8 cellular contexts compared by ENCODE assay signal in genomic region chr3:53806182-53807116, GRCh38. TPM values are rescaled to one million over a fixed set of nuclear protein-coding genes. Genes with fewer than 3 reads are reported as not detected.
DNase-seq lines count a peak whose midpoint lies in the region; ATAC-seq, FAIRE-seq and TF ChIP-seq lines count a peak whose summit lies in the region.

No MANE protein-coding gene starts in this region.

- ATAC-seq in HG03378 (IDR thresholded peaks at IDR 0.05; ENCODE audit: unreplicated experiment), result peak; percentile 53
- ATAC-seq in pancreas, result peak; percentile 82 to 93 (median 90)
- no peak for ATAC-seq in GM18873 (IDR thresholded peaks at IDR 0.05; ENCODE audit: low FRiP score, unreplicated experiment)

- H4K20me1 ChIP-seq in fibroblast of lung (ENCODE audit: control insufficient read depth, extremely low read depth, insufficient read depth, low read length), result no peaks in the 10 kb centered on the region

- DNase-seq in GM04504 (ENCODE audit: low read depth) (peak; percentile 62), fibroblast of lung (ENCODE audit: low read depth in 2 of 2) (peak; percentile 28 to 88), pancreas (peak in 4 of 6 donors; percentile 53 to 76 (median 66)), NCI-H524 treated with DMSO at 0.1 percent for 48 hours (lab: John Stamatoyannopoulos, UW) (no peak), NCI-H1417 treated with DMSO at 0.1 percent for 48 hours (lab: John Stamatoyannopoulos, UW) (no peak), esophagus muscularis mucosa (ENCODE audit: extremely low spot score) (no peak)

- TF ChIP-seq CTCF in fibroblast of lung (conservative IDR thresholded peaks at IDR 0.05 in 1 of 2, IDR thresholded peaks at IDR 0.05 in 1 of 2; ENCODE audit: low read depth in 1 of 2, low read length in 2 of 2), result no peak
- no peak for TF ChIP-seq CTCF in pancreas (IDR thresholded peaks at IDR 0.05)
- no peak for TF ChIP-seq CTCF in esophagus muscularis mucosa (IDR thresholded peaks at IDR 0.05)

- intact Hi-C loops in pancreas (cut with DNase I), result no loop called here
- intact Hi-C loops in esophagus muscularis mucosa (cut with DNase I), result no loop called here

- 32 to 38% methylated on average over 10 of the region's 10 CpGs for WGBS in pancreas, 2 donors
- WGBS in esophagus muscularis mucosa, result 86% methylated on average over 9 of the region's 10 CpGs

- no peaks in the 10 kb centered on the region for H3K36me3 ChIP-seq in fibroblast of lung (ENCODE audit: control insufficient read depth, insufficient read depth, low read length)
- no peaks in the 10 kb centered on the region for H3K36me3 ChIP-seq in pancreas
- no peaks in the 10 kb centered on the region for H3K36me3 ChIP-seq in esophagus muscularis mucosa

- H3K79me2 ChIP-seq in fibroblast of lung (ENCODE audit: control insufficient read depth, insufficient read depth, low read length), result no peaks in the 10 kb centered on the region

- FAIRE-seq in pancreas (lab: Jason Lieb, UNC), result no peak

- H3K27ac ChIP-seq in fibroblast of lung (ENCODE audit: insufficient read depth, low read length), result peak overlapping the region; percentile 72
- peak overlapping the region in 2 of 4 donors; percentile 74 to 76 for H3K27ac ChIP-seq in pancreas
- H3K27ac ChIP-seq in esophagus muscularis mucosa (replicated peaks in 1 of 4), result no peak overlapping the region

- H3K4me1 ChIP-seq in fibroblast of lung (ENCODE audit: control insufficient read depth, extremely low read depth, insufficient read depth, low read length) (peaks cover 16% of the 10 kb centered on the region), pancreas (peaks cover 5 to 11% (median 9%) of the 10 kb centered on the region in 3 donors), esophagus muscularis mucosa (peaks cover 0 to 4% (median 0%) of the 10 kb centered on the region in 4 donors)

- H3K27me3 ChIP-seq in fibroblast of lung (ENCODE audit: control insufficient read depth, insufficient read depth, low read length), result no peaks in the 10 kb centered on the region
- H3K27me3 ChIP-seq in pancreas, result no peaks in the 10 kb centered on the region
- no peaks in the 10 kb centered on the region for H3K27me3 ChIP-seq in esophagus muscularis mucosa

- H3K9me3 ChIP-seq in fibroblast of lung (ENCODE audit: control insufficient read depth, insufficient read depth, low read depth, low read length) (no peaks in the 10 kb centered on the region), pancreas (no peaks in the 10 kb centered on the region), esophagus muscularis mucosa (no peaks in the 10 kb centered on the region)

- peak overlapping the region; percentile 73 for H3K4me2 ChIP-seq in fibroblast of lung (ENCODE audit: extremely low read depth, insufficient read depth, low read length)

- peak overlapping the region; percentile 13 for H3K9ac ChIP-seq in fibroblast of lung (ENCODE audit: insufficient read depth, low read length)

- no peak for TF ChIP-seq POLR2A in esophagus muscularis mucosa (IDR thresholded peaks at IDR 0.05; ENCODE audit: low read depth)

- H2AFZ ChIP-seq in fibroblast of lung (ENCODE audit: low read length), result peak overlapping the region; percentile 47

- no peak overlapping the region for H3K4me3 ChIP-seq in fibroblast of lung (replicated peaks in 1 of 4; ENCODE audit: control extremely low read depth in 1 of 4, insufficient read depth in 1 of 4, low read depth in 3 of 4, low read length in 4 of 4)
- no peak overlapping the region for H3K4me3 ChIP-seq in pancreas
- no peak overlapping the region for H3K4me3 ChIP-seq in esophagus muscularis mucosa

- TF ChIP-seq EP300 in esophagus muscularis mucosa (IDR thresholded peaks at IDR 0.05), result no peak

RNA-seq across cellular contexts. Expression of gene CHDH, which starts 39.8 kb away (rescaled TPM):
- total RNA-seq in fibroblast of lung (0.77 and 0.83 TPM in 2 replicates), pancreas (10 to 100 TPM; 15.9 to 28.2 (median 19.0) TPM), esophagus muscularis mucosa (1 to 10 TPM in 2 of 4 donors, under 1 TPM in 2; 0.42 to 3.2 (median 1.7) TPM)
- polyA plus RNA-seq in fibroblast of lung (0.15 and 0.23 TPM in 2 replicates), pancreas (10 to 100 TPM in 1 of 2 donors, 1 to 10 TPM in 1; 9.3 to 11.9 TPM)
- 0.23 and 0.34 TPM in 2 replicates for polyA plus RNA-seq in fibroblast of lung (2012)
- polyA minus RNA-seq in fibroblast of lung (ENCODE audit: low replicate concordance), result 0.11 and 0.12 TPM in 2 replicates

RNA-seq across cellular contexts. Expression of gene IL17RB, which starts 39.9 kb away (rescaled TPM):
- 0.26 and 0.33 TPM in 2 replicates for total RNA-seq in fibroblast of lung
- polyA plus RNA-seq in fibroblast of lung, result 0.12 and 0.32 TPM in 2 replicates
- 0.96 and 1.1 TPM in 2 replicates for polyA plus RNA-seq in fibroblast of lung (2012)
- 1.3 TPM in 1 of 2 replicates, not detected in the other for polyA minus RNA-seq in fibroblast of lung (ENCODE audit: low replicate concordance)
- 10 to 100 TPM in 1 of 6 donors, 1 to 10 TPM in 5; 4.0 to 12.7 (median 6.2) TPM for total RNA-seq in pancreas
- 10 to 100 TPM; 15.5 to 18.8 TPM for polyA plus RNA-seq in pancreas
- under 1 TPM in 3 of 4 donors, not detected in 1; 0.52 to 0.83 (median 0.63) TPM for total RNA-seq in esophagus muscularis mucosa

Comparison
In these comparisons a context has a peak if more than half of its experiments do, and no peak if none do; other contexts are left out.
1. DNase-seq: peak in GM04504 (single experiment), fibroblast of lung (2 of 2) and pancreas (4 of 6); none in NCI-H524 treated with DMSO at 0.1 percent for 48 hours (single experiment), NCI-H1417 treated with DMSO at 0.1 percent for 48 hours (single experiment) and esophagus muscularis mucosa (single experiment).